In the genomic region with DNA sequence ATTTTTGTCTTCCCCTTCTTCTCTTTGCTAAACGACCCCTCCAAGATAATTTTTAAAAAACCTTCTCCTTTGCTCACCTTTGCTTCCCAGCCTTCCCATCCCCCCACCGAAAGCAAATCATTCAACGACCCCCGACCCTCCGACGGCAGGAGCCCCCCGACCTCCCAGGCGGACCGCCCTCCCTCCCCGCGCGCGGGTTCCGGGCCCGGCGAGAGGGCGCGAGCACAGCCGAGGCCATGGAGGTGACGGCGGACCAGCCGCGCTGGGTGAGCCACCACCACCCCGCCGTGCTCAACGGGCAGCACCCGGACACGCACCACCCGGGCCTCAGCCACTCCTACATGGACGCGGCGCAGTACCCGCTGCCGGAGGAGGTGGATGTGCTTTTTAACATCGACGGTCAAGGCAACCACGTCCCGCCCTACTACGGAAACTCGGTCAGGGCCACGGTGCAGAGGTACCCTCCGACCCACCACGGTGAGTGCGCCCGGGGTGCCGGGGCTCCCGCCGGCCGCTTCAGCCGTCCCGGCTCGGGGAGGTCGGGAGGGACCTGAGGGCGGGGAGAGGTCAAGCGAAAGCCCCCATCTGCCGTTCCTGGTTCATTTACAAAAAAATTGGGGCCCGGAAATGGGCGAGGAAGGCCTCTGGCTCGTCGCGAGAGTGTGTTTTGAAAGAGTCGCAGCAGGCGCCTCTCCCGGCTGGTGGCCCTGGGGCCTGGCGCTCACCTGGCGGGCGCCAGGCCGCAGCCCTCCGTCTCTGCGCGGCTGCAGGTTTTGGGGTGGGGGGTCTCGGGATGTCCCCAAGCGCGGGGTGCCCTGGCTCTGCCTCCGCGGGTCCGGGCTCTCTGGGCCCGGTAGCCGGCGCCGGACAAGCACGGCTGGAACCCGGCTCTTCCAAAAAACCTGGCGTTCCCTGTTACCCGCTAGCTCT, we compare ENCODE assay signal across 8 cellular contexts. TPM values are rescaled to one million over a fixed set of nuclear protein-coding genes. Genes with fewer than 3 reads are reported as not detected.
DNase-seq lines count a peak whose midpoint lies in the region; ATAC-seq and TF ChIP-seq lines count a peak whose summit lies in the region.

No MANE protein-coding gene starts in this region.

- peaks cover 52 to 70% (median 57%) of the 10 kb centered on the region in 3 donors for H3K4me1 Mint-ChIP-seq in T-cell

- peak overlapping the region in 3 of 4 donors; percentile 22 to 49 (median 23) for H3K27ac ChIP-seq in esophagus squamous epithelium
- H3K27ac ChIP-seq in parathyroid adenoma: peak overlapping the region; percentile 98

- H3K79me2 ChIP-seq in parathyroid adenoma: peaks cover 63% of the 10 kb centered on the region

- H3K36me3 ChIP-seq in ES-I3 (ENCODE audit: insufficient read depth, low read length) (no peaks in the 10 kb centered on the region), esophagus squamous epithelium (no peaks in the 10 kb centered on the region), parathyroid adenoma (ENCODE audit: control insufficient read depth, insufficient read depth, low read length) (peaks cover 28% of the 10 kb centered on the region)

- no peaks in the 10 kb centered on the region for H3K9me3 Mint-ChIP-seq in T-cell

- peak in 1 of 4 experiments; percentile 18 for ATAC-seq in T-cell (replicated peaks in 1 of 4)
- ATAC-seq in HG02840 (IDR thresholded peaks at IDR 0.05; ENCODE audit: low FRiP score, unreplicated experiment): no peak
- no peak for ATAC-seq in HG03045 (IDR thresholded peaks at IDR 0.05; ENCODE audit: unreplicated experiment)

- peak in 4 of 34 experiments; percentile 40 to 49 (median 46) for DNase-seq in T-cell
- DNase-seq in esophagus squamous epithelium (lab: John Stamatoyannopoulos, UW): no peak
- DNase-seq in NCI-H2227 (lab: John Stamatoyannopoulos, UW; ENCODE audit: unreplicated experiment): no peak
- no peak for DNase-seq in COLO829 (ENCODE audit: low spot score)

- peak overlapping the region; percentile 8 to 76 (median 54) for H3K4me3 ChIP-seq in esophagus squamous epithelium
- peak overlapping the region; percentile 79 for H3K4me3 ChIP-seq in parathyroid adenoma (ENCODE audit: low read depth, low read length)

- H3K4me2 ChIP-seq in parathyroid adenoma (ENCODE audit: low read length): peak overlapping the region; percentile 88

- peaks cover 12 to 100% (median 28%) of the 10 kb centered on the region in 4 donors for H3K27me3 ChIP-seq in esophagus squamous epithelium
- no peaks in the 10 kb centered on the region for H3K27me3 ChIP-seq in parathyroid adenoma (ENCODE audit: control insufficient read depth, insufficient read depth, low read length)

- CTCF ChIA-PET in T-cell (lab: Charles Lee): interaction anchor here (0.6 kb wide), 2 partner anchors 347 to 513 kb away, joined by 4 to 5 read pairs; no protein-coding TSS in a partner anchor

- H3K4me1 ChIP-seq in ES-I3 (ENCODE audit: insufficient read depth, low read length): peaks cover 24% of the 10 kb centered on the region; the same call in 1 of the 2 replicates
- peaks cover 41 to 68% (median 43%) of the 10 kb centered on the region in 3 donors for H3K4me1 ChIP-seq in esophagus squamous epithelium
- H3K4me1 ChIP-seq in parathyroid adenoma: no peaks in the 10 kb centered on the region

- 5 to 22% methylated on average over 2 to 35 of the region's 85 CpGs for WGBS in esophagus squamous epithelium, 2 donors

- peaks cover 21% of the 10 kb centered on the region for H3K36me3 Mint-ChIP-seq in T-cell

- intact Hi-C loops in esophagus squamous epithelium (cut with DNase I): no loop called here

- no peak overlapping the region for H2AFZ ChIP-seq in parathyroid adenoma

- TF ChIP-seq POLR2A in esophagus squamous epithelium (IDR thresholded peaks at IDR 0.05): no peak

- peak overlapping the region; percentile 55; the same call in 1 of the 2 replicates for H3K9ac ChIP-seq in ES-I3 (ENCODE audit: low read depth, low read length)
- peak overlapping the region; percentile 98 for H3K9ac ChIP-seq in parathyroid adenoma

- peak overlapping the region; percentile 98 to 99 for H3K27ac Mint-ChIP-seq in T-cell

- H3K9me3 ChIP-seq in ES-I3 (ENCODE audit: control insufficient read depth, insufficient read depth, low read length): no peaks in the 10 kb centered on the region; the same call in 1 of the 2 replicates
- no peaks in the 10 kb centered on the region for H3K9me3 ChIP-seq in esophagus squamous epithelium
- no peaks in the 10 kb centered on the region for H3K9me3 ChIP-seq in parathyroid adenoma (ENCODE audit: control insufficient read depth, low read length)

- peak overlapping the region; percentile 92 to 99 (median 95) for H3K4me3 Mint-ChIP-seq in T-cell

- peaks cover 12 to 16% of the 10 kb centered on the region in 2 donors for H3K27me3 Mint-ChIP-seq in T-cell

- POLR2A ChIA-PET in T-cell (lab: Charles Lee): interaction anchor here (0.6 to 1.0 kb wide), 4 partner anchors 11 to 361 kb away, joined by 6 to 11 read pairs (median 8); no protein-coding TSS in a partner anchor

- TF ChIP-seq CTCF in esophagus squamous epithelium (IDR thresholded peaks at IDR 0.05) (no peak), parathyroid adenoma (IDR thresholded peaks at IDR 0.05) (no peak)

RNA-seq across cellular contexts. Expression of a gene that starts 1.2 kb away (rescaled TPM):
- total RNA-seq in T-cell (10 to 100 TPM; 47.2 to 98.1 (median 59.9) TPM), esophagus squamous epithelium (1 to 10 TPM in 1 of 4 donors, under 1 TPM in 2, not detected in 1; 0.35 to 1.3 (median 0.40) TPM)

Comparison
In these comparisons a context has a peak if more than half of its experiments do, and no peak if none do; other contexts are left out.
1. RNA of a gene that starts 1.2 kb away (total RNA-seq): 47.2 to 98.1 TPM in T-cell; 0.35 to 1.3 TPM in esophagus squamous epithelium; every median in the first group is over 10 times any median in the second.